In genomic region chr2:53208815-53209214, GRCh38 we compare ENCODE assay signal across 21 cellular contexts.
"Had no signal": no experiment of that assay in that cellular context is flagged by ENCODE, and none has a peak within 500 bp of the region (broad histone marks: within the 10 kb centered on the region; RNA-seq: fewer than 3 reads in every experiment).

No MANE protein-coding gene starts in this region.

- H3K4me1 Mint-ChIP-seq: activated B cell treated with CpG ODN at 0.5 μM for 24 hours; activated CD4-positive, alpha-beta T cell treated with anti-CD3 and anti-CD28 coated beads for 36 hours; activated naive CD8-positive, alpha-beta T cell treated with anti-CD3 and anti-CD28 coated beads for 36 hours; naive thymus-derived CD8-positive, alpha-beta T cell had no signal

- DNase-seq: activated B cell treated with CpG ODN at 0.5 μM for 24 hours; activated CD4-positive, alpha-beta T cell treated with anti-CD3 and anti-CD28 coated beads for 36 hours; activated CD4-positive, alpha-beta T cell treated with anti-CD3 and anti-CD28 coated beads, Interleukin-2, amount 50 U/mL, for 48 hours; activated naive CD4-positive, alpha-beta T cell treated with Interleukin-2 at 50 U/mL for 16 hours; activated naive CD8-positive, alpha-beta T cell treated with anti-CD3 and anti-CD28 coated beads for 36 hours; activated T-cell treated with anti-CD3 and anti-CD28 coated beads, Interleukin-2, amount 50 U/mL, for 48 hours; amniotic stem cell; cortex of kidney; heart right ventricle; kidney; left lung; mammary epithelial cell; naive thymus-derived CD8-positive, alpha-beta T cell; stimulated activated CD4-positive, alpha-beta T cell treated with anti-CD3 and anti-CD28 coated beads, Interleukin-4, amount 100 ng/mL, for 24 hours; stimulated activated naive CD8-positive, alpha-beta T cell treated with anti-CD3 and anti-CD28 coated beads, Interleukin-15, Interleukin-2, amounts not matched to agents 100 U/mL and 50 U/mL, for 24 hours; T1000; upper lobe of right lung had no signal

- H3K4me1 ChIP-seq: left lung, prostate gland, upper lobe of right lung had no signal

- H3K9me3 Mint-ChIP-seq: mesothelial cell of epicardium; T-helper 1 cell treated with Interleukin-12 subunit alpha and Interleukin-12 subunit beta and Interleukin-4 antibody, amounts not matched to agents 30 μg/mL and 1 μg/mL, for 36 hours had no signal

- H3K27me3 Mint-ChIP-seq: activated B cell treated with CpG ODN at 0.5 μM for 24 hours; activated CD4-positive, alpha-beta T cell treated with anti-CD3 and anti-CD28 coated beads for 36 hours; activated naive CD8-positive, alpha-beta T cell treated with anti-CD3 and anti-CD28 coated beads for 36 hours; naive thymus-derived CD8-positive, alpha-beta T cell had no signal

- H3K27ac Mint-ChIP-seq: activated B cell treated with CpG ODN at 0.5 μM for 24 hours; activated CD4-positive, alpha-beta T cell treated with anti-CD3 and anti-CD28 coated beads for 36 hours; activated naive CD8-positive, alpha-beta T cell treated with anti-CD3 and anti-CD28 coated beads for 36 hours; mesothelial cell of epicardium; naive thymus-derived CD8-positive, alpha-beta T cell; T-helper 1 cell treated with Interleukin-12 subunit alpha and Interleukin-12 subunit beta and Interleukin-4 antibody, amounts not matched to agents 30 μg/mL and 1 μg/mL, for 36 hours had no signal

- H3K36me3 Mint-ChIP-seq: activated naive CD8-positive, alpha-beta T cell treated with anti-CD3 and anti-CD28 coated beads for 36 hours; mesothelial cell of epicardium; naive thymus-derived CD8-positive, alpha-beta T cell had no signal

- H3K4me3 ChIP-seq: heart right ventricle, left lung, prostate gland, upper lobe of right lung had no signal

- H3K36me3 ChIP-seq: heart right ventricle, left lung, prostate gland, upper lobe of right lung had no signal

- H3K27ac ChIP-seq: epithelial cell of prostate, left lung, prostate gland, upper lobe of right lung had no signal

- H3K27me3 ChIP-seq: heart right ventricle, left lung, upper lobe of right lung had no signal

- H3K4me3 Mint-ChIP-seq: activated B cell treated with CpG ODN at 0.5 μM for 24 hours; activated CD4-positive, alpha-beta T cell treated with anti-CD3 and anti-CD28 coated beads for 36 hours; activated naive CD8-positive, alpha-beta T cell treated with anti-CD3 and anti-CD28 coated beads for 36 hours; mesothelial cell of epicardium; naive thymus-derived CD8-positive, alpha-beta T cell; T-helper 1 cell treated with Interleukin-12 subunit alpha and Interleukin-12 subunit beta and Interleukin-4 antibody, amounts not matched to agents 30 μg/mL and 1 μg/mL, for 36 hours had no signal

- ATAC-seq: activated CD4-positive, alpha-beta T cell treated with anti-CD3 and anti-CD28 coated beads for 36 hours; left lung; naive thymus-derived CD8-positive, alpha-beta T cell; stimulated activated naive CD8-positive, alpha-beta T cell treated with anti-CD3 and anti-CD28 coated beads, Interleukin-15, Interleukin-2, amounts not matched to agents 100 U/mL and 50 U/mL, for 24 hours; upper lobe of right lung had no signal

- H3K9me3 ChIP-seq: prostate gland, upper lobe of right lung had no signal
